In the genomic region with DNA sequence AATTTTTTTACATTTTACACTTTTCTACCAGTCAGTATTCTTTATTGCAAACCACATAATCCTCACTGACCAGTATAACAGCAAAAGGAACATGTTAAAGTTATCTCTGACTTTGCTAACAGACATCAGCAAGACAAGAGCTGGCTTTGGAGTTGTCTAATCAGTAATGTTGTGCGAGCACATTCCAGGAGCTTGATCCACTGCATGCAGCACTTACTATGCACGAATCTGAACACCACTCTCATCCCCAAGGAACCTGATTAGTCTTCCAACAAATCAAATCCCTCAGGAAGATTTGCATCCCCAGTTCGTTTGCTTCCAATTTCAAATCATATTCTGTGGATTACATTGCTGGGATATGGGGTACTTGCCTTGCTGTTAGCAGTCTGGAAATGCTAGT, we compare ENCODE assay signal across 22 cellular contexts.
"Had no signal": no experiment of that assay in that cellular context is flagged by ENCODE, and none has a peak within 500 bp of the region (broad histone marks: within the 10 kb centered on the region; RNA-seq: fewer than 3 reads in every experiment).

No MANE protein-coding gene starts in this region.

- FAIRE-seq: endometrium, kidney had no signal

- H3K4me1 ChIP-seq: adrenal gland, left lung, thyroid gland, upper lobe of right lung had no signal

- H3K4me3 ChIP-seq: adrenal gland, heart right ventricle, left lung, thyroid gland, upper lobe of right lung had no signal

- H3K27me3 ChIP-seq: adrenal gland, heart right ventricle, left lung, thyroid gland, upper lobe of right lung had no signal

- H3K36me3 ChIP-seq: adrenal gland, heart right ventricle, left lung, thyroid gland, upper lobe of right lung had no signal

- DNase-seq: activated CD4-positive, alpha-beta T cell treated with anti-CD3 and anti-CD28 coated beads for 1 hour; activated CD4-positive, alpha-beta T cell treated with anti-CD3 and anti-CD28 coated beads, Interleukin-2, amount 50 U/mL, for 1 hour; activated T-cell treated with anti-CD3 and anti-CD28 coated beads, Interleukin-2, amount 50 U/mL, for 24 hours; adrenal gland; caudate nucleus; effector CD4-positive, alpha-beta T cell; erythroblast; heart right ventricle; kidney; left lung; mammary epithelial cell; naive thymus-derived CD8-positive, alpha-beta T cell; retina; stimulated activated CD4-positive, alpha-beta T cell treated with anti-CD3 and anti-CD28 coated beads, Interleukin-4, amount 100 ng/mL, for 4 hours; stimulated activated naive CD8-positive, alpha-beta T cell treated with anti-CD3 and anti-CD28 coated beads, Interleukin-15, Interleukin-2, amounts not matched to agents 100 U/mL and 50 U/mL, for 24 hours; substantia nigra; T-helper 9 cell; thyroid gland; upper lobe of right lung had no signal

- H3K27ac ChIP-seq: adrenal gland, heart right ventricle, left lung, thyroid gland, upper lobe of right lung had no signal

- ATAC-seq: activated naive CD4-positive, alpha-beta T cell treated with anti-CD3 and anti-CD28 coated beads, Interleukin-2, amount 50 U/mL, for 72 hours; activated T-helper 17 cell treated with anti-CD3 and anti-CD28 coated beads, Interleukin-2, amount 50 U/mL, for 72 hours; left lung; naive thymus-derived CD8-positive, alpha-beta T cell; stimulated activated naive CD8-positive, alpha-beta T cell treated with anti-CD3 and anti-CD28 coated beads, Interleukin-15, Interleukin-2, amounts not matched to agents 100 U/mL and 50 U/mL, for 24 hours; upper lobe of right lung had no signal

- H3K9me3 ChIP-seq: adrenal gland, heart right ventricle, left lung, thyroid gland, upper lobe of right lung had no signal
